Comparison of ENCODE assay signal across 11 cellular contexts in the genomic region with DNA sequence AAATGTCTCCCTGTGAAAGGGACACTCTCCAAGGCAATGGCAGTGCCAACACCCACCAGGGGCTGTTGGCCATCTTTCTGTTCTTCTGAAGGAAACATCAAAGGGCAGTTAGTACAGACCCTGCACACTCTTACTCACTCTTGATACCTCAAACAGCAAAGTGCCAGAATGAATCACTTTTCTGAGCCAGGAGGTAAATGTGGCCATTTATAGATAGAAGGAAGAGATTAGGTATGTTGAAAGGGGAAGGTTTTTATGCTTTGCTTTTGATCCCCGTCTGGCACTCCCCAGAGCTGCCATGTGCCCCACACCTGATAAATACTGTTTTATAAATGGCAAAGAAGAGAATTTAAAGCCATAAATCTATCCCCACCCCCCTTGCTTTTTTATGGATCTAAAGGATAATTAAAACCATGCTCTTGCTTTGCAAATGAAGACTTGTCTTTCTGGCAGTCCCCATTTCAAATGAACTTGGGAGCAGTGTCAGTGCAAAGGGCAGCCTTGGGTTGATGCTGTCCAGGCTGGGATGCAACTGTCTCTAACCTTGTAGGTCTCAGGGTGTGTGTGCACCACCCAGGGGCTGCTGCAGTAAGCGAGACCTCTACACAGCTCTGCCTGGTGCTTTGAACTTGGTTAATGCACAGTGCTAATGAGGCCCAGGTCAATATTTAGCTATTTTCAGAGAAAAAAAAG.
DNase-seq lines count a peak whose midpoint lies in the region; ATAC-seq and TF ChIP-seq lines count a peak whose summit lies in the region.
"Had no signal": no experiment of that assay in that cellular context is flagged by ENCODE, and none has a peak within 500 bp of the region (broad histone marks: within the 10 kb centered on the region; RNA-seq: fewer than 3 reads in every experiment).

No MANE protein-coding gene starts in this region.

- H3K9ac ChIP-seq in PC-3 (ENCODE audit: low read length): no peak overlapping the region
- H3K9ac ChIP-seq: KMS-11 had no signal

- no peak overlapping the region for H3K4me3 ChIP-seq in PC-3 (ENCODE audit: low read length)

- peak; percentile 86 for ATAC-seq in CD4-positive, alpha-beta T cell (ENCODE audit: poor library complexity)
- ATAC-seq in PC-3 (peak; percentile 38; the same call in 1 of the 2 replicates), GM18868 (IDR thresholded peaks at IDR 0.05; ENCODE audit: unreplicated experiment) (no peak)
- peak; percentile 89 to 93 for ATAC-seq in naive thymus-derived CD8-positive, alpha-beta T cell
- ATAC-seq: left cardiac atrium had no signal

- H3K79me2 ChIP-seq in PC-3 (ENCODE audit: low read length): no peaks in the 10 kb centered on the region

- no peaks in the 10 kb centered on the region for H3K9me2 ChIP-seq in PC-3 (replicated peaks; ENCODE audit: low read length)

- no peak overlapping the region for H3K4me3 Mint-ChIP-seq in CD4-positive, alpha-beta T cell
- H3K4me3 Mint-ChIP-seq in activated T-helper 1 cell treated with anti-CD3 and anti-CD28 coated beads, Interleukin-12 subunit alpha, Interleukin-12 subunit beta, Interleukin-2, Interleukin-4 antibody, amounts not matched to agents 30 ng/mL and 10 ng/mL and 1 ng/mL, durations not matched to agents 14 hours and 24 hours and 36 hours: no peak overlapping the region
- H3K4me3 Mint-ChIP-seq in naive thymus-derived CD8-positive, alpha-beta T cell: peak overlapping the region in 5 of 10 donors; percentile 1 to 50 (median 38)

- H3K9me3 ChIP-seq in CD4-positive, alpha-beta T cell (ENCODE audit: control insufficient read depth, low read length): peaks cover 4% of the 10 kb centered on the region
- H3K9me3 ChIP-seq in PC-3 (ENCODE audit: low read length): no peaks in the 10 kb centered on the region

- no peak overlapping the region for H2AFZ ChIP-seq in PC-3 (ENCODE audit: low read length)

- H3K27ac ChIP-seq in CD4-positive, alpha-beta T cell (ENCODE audit: low read depth, low read length): no peak overlapping the region
- H3K27ac ChIP-seq in PC-3 (ENCODE audit: low read length): no peak overlapping the region
- H3K27ac ChIP-seq: KMS-11 had no signal

- no peaks in the 10 kb centered on the region for H3K36me3 ChIP-seq in PC-3 (ENCODE audit: low read depth, low read length)

- peaks cover 7% of the 10 kb centered on the region for H3K9me3 Mint-ChIP-seq in CD4-positive, alpha-beta T cell
- peaks cover 32% of the 10 kb centered on the region for H3K9me3 Mint-ChIP-seq in activated T-helper 1 cell treated with anti-CD3 and anti-CD28 coated beads, Interleukin-12 subunit alpha, Interleukin-12 subunit beta, Interleukin-2, Interleukin-4 antibody, amounts not matched to agents 30 ng/mL and 10 ng/mL and 1 ng/mL, durations not matched to agents 14 hours and 24 hours and 36 hours
- H3K9me3 Mint-ChIP-seq in naive thymus-derived CD8-positive, alpha-beta T cell: peaks cover 0 to 15% (median 6%) of the 10 kb centered on the region in 9 donors

- peaks cover 4% of the 10 kb centered on the region for H3K36me3 Mint-ChIP-seq in CD4-positive, alpha-beta T cell (ENCODE audit: low read depth)
- H3K36me3 Mint-ChIP-seq in activated T-helper 1 cell treated with anti-CD3 and anti-CD28 coated beads, Interleukin-12 subunit alpha, Interleukin-12 subunit beta, Interleukin-2, Interleukin-4 antibody, amounts not matched to agents 30 ng/mL and 10 ng/mL and 1 ng/mL, durations not matched to agents 14 hours and 24 hours and 36 hours (ENCODE audit: low read depth): peaks cover 20% of the 10 kb centered on the region
- peaks cover 0 to 2% (median 0%) of the 10 kb centered on the region in 3 donors for H3K36me3 Mint-ChIP-seq in naive thymus-derived CD8-positive, alpha-beta T cell

- no peaks in the 10 kb centered on the region for H3K27me3 Mint-ChIP-seq in CD4-positive, alpha-beta T cell
- H3K27me3 Mint-ChIP-seq in activated T-helper 1 cell treated with anti-CD3 and anti-CD28 coated beads, Interleukin-12 subunit alpha, Interleukin-12 subunit beta, Interleukin-2, Interleukin-4 antibody, amounts not matched to agents 30 ng/mL and 10 ng/mL and 1 ng/mL, durations not matched to agents 14 hours and 24 hours and 36 hours (ENCODE audit: insufficient read depth): no peaks in the 10 kb centered on the region
- H3K27me3 Mint-ChIP-seq in naive thymus-derived CD8-positive, alpha-beta T cell: no peaks in the 10 kb centered on the region

- POLR2A ChIA-PET in CD4-positive, alpha-beta T cell (lab: Charles Lee): interaction anchor here (1.0 kb wide), 1 partner anchor 88 kb away, joined by 3 read pairs; no protein-coding TSS in a partner anchor
- POLR2A ChIA-PET in PC-3 (lab: Charles Lee; ENCODE audit: unreplicated experiment): no interaction called here
- POLR2A ChIA-PET in naive thymus-derived CD8-positive, alpha-beta T cell (lab: Charles Lee): interaction anchor here (1.1 to 1.2 kb wide), 2 partner anchors 9 to 22 kb away, joined by 3 to 4 read pairs; no protein-coding TSS in a partner anchor

- peaks cover 25% of the 10 kb centered on the region for H3K4me1 ChIP-seq in PC-3 (ENCODE audit: insufficient read depth, low read length)

- no peaks in the 10 kb centered on the region for H3K27me3 ChIP-seq in CD4-positive, alpha-beta T cell (ENCODE audit: control insufficient read depth, insufficient read depth, low read length)
- H3K27me3 ChIP-seq in PC-3 (ENCODE audit: low read length): no peaks in the 10 kb centered on the region

- H3F3A ChIP-seq in PC-3 (ENCODE audit: low read length, unreplicated experiment): no peaks in the 10 kb centered on the region

- peak overlapping the region; percentile 47 for H3K27ac Mint-ChIP-seq in CD4-positive, alpha-beta T cell
- peak overlapping the region; percentile 32 for H3K27ac Mint-ChIP-seq in activated T-helper 1 cell treated with anti-CD3 and anti-CD28 coated beads, Interleukin-12 subunit alpha, Interleukin-12 subunit beta, Interleukin-2, Interleukin-4 antibody, amounts not matched to agents 30 ng/mL and 10 ng/mL and 1 ng/mL, durations not matched to agents 14 hours and 24 hours and 36 hours
- H3K27ac Mint-ChIP-seq in naive thymus-derived CD8-positive, alpha-beta T cell: peak overlapping the region; percentile 17 to 83 (median 72)

- H3K4me2 ChIP-seq in PC-3 (ENCODE audit: low read length): peak overlapping the region; percentile 7; the same call in 1 of the 2 replicates
- H3K4me2 ChIP-seq: KMS-11 had no signal

- BruUV-seq in PC-3 (replicated peaks; lab: Mats Ljungman, UMichigan): no TSS peak

- peak in 4 of 10 experiments; percentile 5 to 23 (median 18) for DNase-seq in CD4-positive, alpha-beta T cell
- DNase-seq in PC-3 (peak; percentile 71), GOT3 (lab: John Stamatoyannopoulos, UW) (no peak), hippocampal formation (lab: John Stamatoyannopoulos, UW) (no peak)
- peak; percentile 9 for DNase-seq in activated T-helper 1 cell treated with anti-CD3 and anti-CD28 coated beads, Interleukin-12 subunit alpha, Interleukin-12 subunit beta, Interleukin-2, Interleukin-4 antibody, amounts not matched to agents 30 ng/mL and 10 ng/mL and 1 ng/mL, durations not matched to agents 14 hours and 24 hours and 36 hours (ENCODE audit: low spot score)
- DNase-seq in naive thymus-derived CD8-positive, alpha-beta T cell: peak in 4 of 10 donors; percentile 9 to 16 (median 11)
- DNase-seq in stimulated activated naive CD4-positive, alpha-beta T cell treated with Interleukin-2 at 50 U/mL for 16 hours (lab: John Stamatoyannopoulos, UW): no peak
- DNase-seq: left cardiac atrium, NCI-H2029 treated with DMSO at 0.1 percent for 48 hours had no signal

- no peaks in the 10 kb centered on the region for H4K20me1 ChIP-seq in PC-3 (ENCODE audit: low read length)

- CTCF ChIA-PET in CD4-positive, alpha-beta T cell (lab: Charles Lee): interaction anchor here (1.1 to 1.8 kb wide), 7 partner anchors 26 to 89 kb away, joined by 3 to 5 read pairs (median 4); no protein-coding TSS in a partner anchor
- CTCF ChIA-PET in PC-3 (lab: Charles Lee): no interaction called here

- peaks cover 60% of the 10 kb centered on the region for H3K4me1 Mint-ChIP-seq in CD4-positive, alpha-beta T cell (ENCODE audit: low read depth)
- peaks cover 28% of the 10 kb centered on the region for H3K4me1 Mint-ChIP-seq in activated T-helper 1 cell treated with anti-CD3 and anti-CD28 coated beads, Interleukin-12 subunit alpha, Interleukin-12 subunit beta, Interleukin-2, Interleukin-4 antibody, amounts not matched to agents 30 ng/mL and 10 ng/mL and 1 ng/mL, durations not matched to agents 14 hours and 24 hours and 36 hours (ENCODE audit: low read depth)
- H3K4me1 Mint-ChIP-seq in naive thymus-derived CD8-positive, alpha-beta T cell: peaks cover 18 to 40% (median 32%) of the 10 kb centered on the region in 4 donors

- intact Hi-C loops in CD4-positive, alpha-beta T cell (cut with DNase I, micrococcal nuclease): loop anchor here in 1 of 2 experiments (2.0 kb wide), 1 partner anchor 55 kb away; no protein-coding TSS in a partner anchor
- intact Hi-C loops in PC-3 (cut with micrococcal nuclease): no loop called here
- intact Hi-C loops in activated T-helper 1 cell treated with anti-CD3 and anti-CD28 coated beads, Interleukin-12 subunit alpha, Interleukin-12 subunit beta, Interleukin-2, Interleukin-4 antibody, amounts not matched to agents 30 ng/mL and 10 ng/mL and 1 ng/mL, durations not matched to agents 14 hours and 24 hours and 36 hours (cut with micrococcal nuclease): loop anchor here (1.0 to 2.0 kb wide), 4 partner anchors 37 to 89 kb away; no protein-coding TSS in a partner anchor

- TF ChIP-seq CTCF in CD4-positive, alpha-beta T cell (IDR thresholded peaks at IDR 0.05): no peak
- TF ChIP-seq CTCF in PC-3 (conservative IDR thresholded peaks at IDR 0.05; ENCODE audit: low read depth, low read length): no peak

Comparison
In these comparisons a context has a peak if more than half of its experiments do, and no peak if none do; other contexts are left out.
1. DNase-seq: peak in PC-3 (single experiment) and activated T-helper 1 cell treated with anti-CD3 and anti-CD28 coated beads, Interleukin-12 subunit alpha, Interleukin-12 subunit beta, Interleukin-2, Interleukin-4 antibody, amounts not matched to agents 30 ng/mL and 10 ng/mL and 1 ng/mL, durations not matched to agents 14 hours and 24 hours and 36 hours (single experiment); none in stimulated activated naive CD4-positive, alpha-beta T cell treated with Interleukin-2 at 50 U/mL for 16 hours (single experiment), GOT3 (single experiment) and hippocampal formation (0 of 2).
2. Peak in every context shown above with its lines, with median percentiles within 50 percentile points of each other: H3K27ac Mint-ChIP-seq.